Comparison of ENCODE assay signal across 19 cellular contexts in the genomic region with DNA sequence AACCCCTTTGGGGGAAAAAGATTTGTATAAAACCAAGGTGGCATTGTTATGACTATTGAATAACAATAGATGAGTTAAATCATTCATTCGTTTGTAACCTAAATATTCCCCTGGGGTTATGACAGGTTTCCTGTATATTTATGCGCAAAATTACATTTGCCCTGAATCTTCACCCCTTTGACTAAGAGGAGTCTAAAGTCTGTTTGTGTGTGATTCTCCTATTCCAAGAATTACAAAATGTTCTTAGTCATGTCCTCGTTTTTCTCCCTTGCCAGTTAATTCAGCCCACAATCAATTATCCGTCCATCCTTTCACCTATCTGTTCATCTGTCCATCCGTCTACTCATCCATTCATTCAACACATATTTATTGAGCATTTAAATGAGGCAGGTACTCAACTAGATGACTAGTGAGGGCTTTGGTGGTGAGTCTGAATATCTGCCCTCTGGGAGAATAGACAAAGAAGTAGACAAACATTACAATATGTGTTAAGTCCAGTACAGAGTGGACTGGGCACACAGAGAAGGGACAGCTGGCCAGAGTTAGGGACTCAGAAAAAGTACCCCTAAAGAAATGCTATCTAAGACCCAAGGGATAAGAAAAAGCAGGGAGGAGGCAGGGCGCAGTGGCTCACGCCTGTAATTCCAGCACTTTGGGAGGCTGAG. TPM values are rescaled to one million over a fixed set of nuclear protein-coding genes. Genes with fewer than 3 reads are reported as not detected.
DNase-seq lines count a peak whose midpoint lies in the region; ATAC-seq and TF ChIP-seq lines count a peak whose summit lies in the region.
"Had no signal": no experiment of that assay in that cellular context is flagged by ENCODE, and none has a peak within 500 bp of the region (broad histone marks: within the 10 kb centered on the region; RNA-seq: fewer than 3 reads in every experiment).

No MANE protein-coding gene starts in this region.

- no peak for DNase-seq in left lobe of liver (ENCODE audit: low spot score)
- DNase-seq in skeletal muscle cell (ENCODE audit: low read depth): peak; percentile 25
- no peak for DNase-seq in DMS153 treated with DMSO at 0.1 percent for 48 hours (lab: John Stamatoyannopoulos, UW; ENCODE audit: unreplicated experiment)
- no peak for DNase-seq in stimulated activated CD8-positive, alpha-beta memory T cell treated with anti-CD3 and anti-CD28 coated beads, Interleukin-4, amount 100 ng/mL, for 48 hours
- DNase-seq in stimulated activated CD4-positive, alpha-beta T cell treated with anti-CD3 and anti-CD28 coated beads, Interleukin-15, amount 100 ng/mL, for 24 hours: no peak
- DNase-seq: CD8-positive, alpha-beta memory T cell; GDM1; GOT3; NCI-H1048; NCI-H146; NCI-H2081; Peyer's patch; Right ventricle myocardium superior had no signal

- H3K4me1 ChIP-seq in ACC112 (ENCODE audit: control insufficient read depth, insufficient read depth, low read length, unreplicated experiment): peaks cover 28% of the 10 kb centered on the region
- H3K4me1 ChIP-seq: Peyer's patch had no signal

- ATAC-seq in left lobe of liver (peak; percentile 66), HG02884 (IDR thresholded peaks at IDR 0.05; ENCODE audit: unreplicated experiment) (no peak)
- ATAC-seq: GM12878 had no signal

- H3K27ac ChIP-seq in ACC112 (ENCODE audit: low read depth, low read length): peak overlapping the region; percentile 57
- H3K27ac ChIP-seq: BLaER1 treated with 17β-estradiol and CSF1 and Interleukin-3, amounts not matched to agents 10 nM and 100 nM; KMS-11 had no signal

- no peaks in the 10 kb centered on the region for H3K27me3 ChIP-seq in ACC112 (ENCODE audit: insufficient read depth, low read length)
- H3K27me3 ChIP-seq: BLaER1 treated with 17β-estradiol and CSF1 and Interleukin-3, amounts not matched to agents 10 nM and 100 nM; Peyer's patch had no signal

- H3K79me2 ChIP-seq in ACC112 (ENCODE audit: control insufficient read depth, insufficient read depth, low read length, unreplicated experiment): no peaks in the 10 kb centered on the region

- no peaks in the 10 kb centered on the region for H3K36me3 ChIP-seq in ACC112 (ENCODE audit: insufficient read depth, low read length)
- H3K36me3 ChIP-seq: BLaER1 treated with 17β-estradiol and CSF1 and Interleukin-3, amounts not matched to agents 10 nM and 100 nM; Peyer's patch had no signal

- H3K4me3 ChIP-seq in ACC112 (ENCODE audit: low read depth, low read length) (no peak overlapping the region), skeletal muscle cell (ENCODE audit: low read depth, low read length) (no peak overlapping the region)
- H3K4me3 ChIP-seq: BLaER1 treated with 17β-estradiol and CSF1 and Interleukin-3, amounts not matched to agents 10 nM and 100 nM; GM12878; Peyer's patch had no signal

- H2AFZ ChIP-seq in ACC112 (ENCODE audit: low read length, unreplicated experiment): no peak overlapping the region

TF ChIP-seq in PFSK-1, 5 proteins besides CTCF, POLR2A, EP300 and RAD21:
- no peak for TF ChIP-seq FOXP2 (optimal IDR thresholded peaks at IDR 0.05; ENCODE audit: borderline replicate concordance, extremely low read depth, extremely low read length, insufficient read depth)
- TF ChIP-seq SIN3A (IDR thresholded peaks at IDR 0.05; ENCODE audit: borderline replicate concordance, insufficient read depth, low read length): peak; percentile 43; the same call in 1 of the 2 replicates
- no peak for TF ChIP-seq POLR2AphosphoS5 (IDR thresholded peaks at IDR 0.05; ENCODE audit: low read depth, low read length)
- TF ChIP-seq TAF1 (IDR thresholded peaks at IDR 0.05; ENCODE audit: borderline replicate concordance, insufficient read depth, low read length): no peak
- TF ChIP-seq, protein P1, sequence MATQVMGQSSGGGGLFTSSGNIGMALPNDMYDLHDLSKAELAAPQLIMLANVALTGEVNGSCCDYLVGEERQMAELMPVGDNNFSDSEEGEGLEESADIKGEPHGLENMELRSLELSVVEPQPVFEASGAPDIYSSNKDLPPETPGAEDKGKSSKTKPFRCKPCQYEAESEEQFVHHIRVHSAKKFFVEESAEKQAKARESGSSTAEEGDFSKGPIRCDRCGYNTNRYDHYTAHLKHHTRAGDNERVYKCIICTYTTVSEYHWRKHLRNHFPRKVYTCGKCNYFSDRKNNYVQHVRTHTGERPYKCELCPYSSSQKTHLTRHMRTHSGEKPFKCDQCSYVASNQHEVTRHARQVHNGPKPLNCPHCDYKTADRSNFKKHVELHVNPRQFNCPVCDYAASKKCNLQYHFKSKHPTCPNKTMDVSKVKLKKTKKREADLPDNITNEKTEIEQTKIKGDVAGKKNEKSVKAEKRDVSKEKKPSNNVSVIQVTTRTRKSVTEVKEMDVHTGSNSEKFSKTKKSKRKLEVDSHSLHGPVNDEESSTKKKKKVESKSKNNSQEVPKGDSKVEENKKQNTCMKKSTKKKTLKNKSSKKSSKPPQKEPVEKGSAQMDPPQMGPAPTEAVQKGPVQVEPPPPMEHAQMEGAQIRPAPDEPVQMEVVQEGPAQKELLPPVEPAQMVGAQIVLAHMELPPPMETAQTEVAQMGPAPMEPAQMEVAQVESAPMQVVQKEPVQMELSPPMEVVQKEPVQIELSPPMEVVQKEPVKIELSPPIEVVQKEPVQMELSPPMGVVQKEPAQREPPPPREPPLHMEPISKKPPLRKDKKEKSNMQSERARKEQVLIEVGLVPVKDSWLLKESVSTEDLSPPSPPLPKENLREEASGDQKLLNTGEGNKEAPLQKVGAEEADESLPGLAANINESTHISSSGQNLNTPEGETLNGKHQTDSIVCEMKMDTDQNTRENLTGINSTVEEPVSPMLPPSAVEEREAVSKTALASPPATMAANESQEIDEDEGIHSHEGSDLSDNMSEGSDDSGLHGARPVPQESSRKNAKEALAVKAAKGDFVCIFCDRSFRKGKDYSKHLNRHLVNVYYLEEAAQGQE (IDR thresholded peaks at IDR 0.05; ENCODE audit: insufficient read depth in 1 of 2, low read depth in 2 of 2, low read length in 2 of 2): no peak

RNA-seq across cellular contexts. Expression of a gene that starts 35.6 kb away (rescaled TPM):
- 31.3 TPM for polyA plus RNA-seq in PFSK-1 (2012; ENCODE audit: insufficient read length, low read depth)
- 18.7 TPM for total RNA-seq in left lobe of liver
